In the genomic region with DNA sequence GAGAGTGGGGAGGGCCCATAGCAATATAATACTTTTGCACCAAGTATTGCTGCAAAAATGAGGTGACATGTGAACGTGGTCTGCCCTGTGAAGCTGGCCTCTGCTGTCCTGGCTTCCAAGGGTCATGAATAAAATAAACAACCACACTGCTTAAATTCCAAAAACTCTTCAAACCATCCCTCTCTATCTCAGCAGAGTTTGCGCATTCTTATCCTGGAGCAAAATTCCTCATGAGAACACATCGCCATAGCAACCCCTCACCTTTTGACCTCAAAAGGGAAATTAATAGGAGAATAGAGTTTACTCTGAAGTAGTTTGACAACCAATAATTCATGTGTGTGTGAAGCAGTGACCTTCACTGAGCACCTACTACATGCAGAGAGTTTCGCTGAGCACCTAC, we compare ENCODE assay signal across 27 cellular contexts.
"Had no signal": no experiment of that assay in that cellular context is flagged by ENCODE, and none has a peak within 500 bp of the region (broad histone marks: within the 10 kb centered on the region; RNA-seq: fewer than 3 reads in every experiment).

No MANE protein-coding gene starts in this region.

- H3K27me3 Mint-ChIP-seq: activated naive CD8-positive, alpha-beta T cell treated with anti-CD3 and anti-CD28 coated beads for 36 hours; stimulated activated memory B cell treated with anti-CD40 and anti-IgM and Interleukin-4, amounts not matched to agents 10 μg/mL and 1 μg/mL and 100 μg/mL, for 72 hours; T-helper 17 cell had no signal

- H3K36me3 Mint-ChIP-seq: activated naive CD8-positive, alpha-beta T cell treated with anti-CD3 and anti-CD28 coated beads for 36 hours; natural killer cell treated with Interleukin-12 subunit alpha and Interleukin-12 subunit beta and Interleukin-15 and Interleukin-18, amount 100 ng/mL, for 72 hours; stimulated activated memory B cell treated with anti-CD40 and anti-IgM and Interleukin-4, amounts not matched to agents 10 μg/mL and 1 μg/mL and 100 μg/mL, for 72 hours; type B pancreatic cell had no signal

- ATAC-seq: activated CD4-positive, alpha-beta T cell treated with anti-CD3 and anti-CD28 coated beads for 36 hours; activated T-cell treated with anti-CD3 and anti-CD28 coated beads, Interleukin-2, amount 50 U/mL, for 4 hours; natural killer cell treated with Interleukin-12 subunit alpha and Interleukin-12 subunit beta and Interleukin-15 and Interleukin-18, amount 100 ng/mL, for 72 hours; pancreas; psoas muscle; right cardiac atrium; stimulated activated memory B cell treated with anti-CD40 and anti-IgM and Interleukin-4, amounts not matched to agents 10 μg/mL and 1 μg/mL and 100 μg/mL, for 72 hours; T-helper 17 cell had no signal

- H3K9me3 ChIP-seq: left ventricle myocardium inferior, neutrophil, pancreas, psoas muscle, stomach, thoracic aorta, vagina had no signal

- H3K36me3 ChIP-seq: left ventricle myocardium inferior, neutrophil, pancreas, stomach, thoracic aorta, vagina had no signal

- H3K4me3 Mint-ChIP-seq: activated B cell treated with CpG ODN at 0.5 μM for 24 hours; activated CD4-positive, alpha-beta T cell treated with anti-CD3 and anti-CD28 coated beads for 36 hours; activated naive CD8-positive, alpha-beta T cell treated with anti-CD3 and anti-CD28 coated beads for 36 hours; activated T-cell treated with anti-CD3 and anti-CD28 coated beads, Interleukin-2, amount 50 U/mL, for 4 hours; natural killer cell treated with Interleukin-12 subunit alpha and Interleukin-12 subunit beta and Interleukin-15 and Interleukin-18, amount 100 ng/mL, for 72 hours; stimulated activated memory B cell treated with anti-CD40 and anti-IgM and Interleukin-4, amounts not matched to agents 10 μg/mL and 1 μg/mL and 100 μg/mL, for 72 hours; T-helper 17 cell had no signal

- H3K9me3 Mint-ChIP-seq: activated B cell treated with CpG ODN at 0.5 μM for 24 hours; activated T-cell treated with anti-CD3 and anti-CD28 coated beads, Interleukin-2, amount 50 U/mL, for 4 hours; activated T-helper 2 cell treated with anti-CD3 and anti-CD28 coated beads, Interferon-gamma antibody, Interleukin-2, Interleukin-4, amounts not matched to agents 10 μg/mL and 5 μg/mL and 100 μg/mL, durations not matched to agents 14 hours and 24 hours and 36 hours; natural killer cell treated with Interleukin-12 subunit alpha and Interleukin-12 subunit beta and Interleukin-15 and Interleukin-18, amount 100 ng/mL, for 72 hours had no signal

- H3K27ac ChIP-seq: coronary artery, epithelial cell of prostate, left ventricle myocardium inferior, neutrophil, pancreas, psoas muscle, stomach, thoracic aorta, vagina had no signal

- H3K4me1 Mint-ChIP-seq: activated B cell treated with CpG ODN at 0.5 μM for 24 hours; activated CD4-positive, alpha-beta T cell treated with anti-CD3 and anti-CD28 coated beads for 36 hours; activated naive CD8-positive, alpha-beta T cell treated with anti-CD3 and anti-CD28 coated beads for 36 hours; stimulated activated memory B cell treated with anti-CD40 and anti-IgM and Interleukin-4, amounts not matched to agents 10 μg/mL and 1 μg/mL and 100 μg/mL, for 72 hours; T-helper 17 cell had no signal

- DNase-seq: activated B cell treated with CpG ODN at 0.5 μM for 24 hours; activated CD4-positive, alpha-beta T cell treated with anti-CD3 and anti-CD28 coated beads for 36 hours; activated CD4-positive, alpha-beta T cell treated with anti-CD3 and anti-CD28 coated beads, Interleukin-2, amount 50 U/mL, for 4 hours; activated CD8-positive, alpha-beta memory T cell treated with anti-CD3 and anti-CD28 coated beads, Interleukin-2, amount 50 U/mL, for 48 hours; activated naive CD4-positive, alpha-beta T cell treated with Interleukin-2 at 50 U/mL for 16 hours; activated naive CD8-positive, alpha-beta T cell treated with anti-CD3 and anti-CD28 coated beads for 36 hours; activated T-cell treated with anti-CD3 and anti-CD28 coated beads, Interleukin-2, amount 50 U/mL, for 4 hours; amniotic stem cell; foreskin melanocyte; kidney glomerular epithelial cell; left ventricle myocardium inferior; pancreas; psoas muscle; right cardiac atrium; small intestine; stimulated activated CD4-positive, alpha-beta T cell treated with anti-CD3 and anti-CD28 coated beads, Interleukin-15, amount 100 ng/mL, for 24 hours; stomach; T-helper 17 cell had no signal

- H3K4me1 ChIP-seq: left ventricle myocardium inferior, pancreas, psoas muscle, stomach, vagina had no signal

- H3K27me3 ChIP-seq: neutrophil, pancreas, stomach, vagina had no signal

- H3K4me3 ChIP-seq: coronary artery, left ventricle myocardium inferior, pancreas, psoas muscle, stomach, thoracic aorta, vagina had no signal

- H3K27ac Mint-ChIP-seq: activated B cell treated with CpG ODN at 0.5 μM for 24 hours; activated CD4-positive, alpha-beta T cell treated with anti-CD3 and anti-CD28 coated beads for 36 hours; activated naive CD8-positive, alpha-beta T cell treated with anti-CD3 and anti-CD28 coated beads for 36 hours; activated T-helper 2 cell treated with anti-CD3 and anti-CD28 coated beads, Interferon-gamma antibody, Interleukin-2, Interleukin-4, amounts not matched to agents 10 μg/mL and 5 μg/mL and 100 μg/mL, durations not matched to agents 14 hours and 24 hours and 36 hours; natural killer cell treated with Interleukin-12 subunit alpha and Interleukin-12 subunit beta and Interleukin-15 and Interleukin-18, amount 100 ng/mL, for 72 hours; stimulated activated memory B cell treated with anti-CD40 and anti-IgM and Interleukin-4, amounts not matched to agents 10 μg/mL and 1 μg/mL and 100 μg/mL, for 72 hours; T-helper 17 cell; type B pancreatic cell had no signal
